In the genomic region with DNA sequence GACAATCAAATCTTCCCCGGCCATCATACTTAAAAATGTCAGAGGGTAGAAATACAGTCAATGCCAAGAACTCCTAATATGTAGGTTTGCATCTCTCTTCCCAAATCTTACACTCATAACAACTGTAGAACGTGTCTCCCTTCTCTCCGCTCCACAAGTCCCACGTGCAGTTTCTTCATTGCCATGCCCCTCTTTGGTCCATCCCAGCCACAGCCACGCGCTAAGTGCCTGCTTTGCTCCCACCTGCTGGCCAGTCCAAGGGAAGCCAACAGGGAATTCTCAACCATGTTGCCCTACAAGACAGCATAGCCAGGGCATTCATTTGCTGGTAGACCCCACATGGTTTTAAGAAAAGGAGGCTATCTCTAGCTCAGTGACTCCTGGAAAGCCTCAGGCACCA, we compare ENCODE assay signal across 14 cellular contexts.
"Had no signal": no experiment of that assay in that cellular context is flagged by ENCODE, and none has a peak within 500 bp of the region (broad histone marks: within the 10 kb centered on the region; RNA-seq: fewer than 3 reads in every experiment).

No MANE protein-coding gene starts in this region.

- H3K36me3 ChIP-seq: colonic mucosa, lower lobe of right lung had no signal

- H3K4me1 ChIP-seq: colonic mucosa, lower lobe of right lung, psoas muscle, testis had no signal

- ATAC-seq: esophagus mucosa; lower lobe of right lung; psoas muscle; sciatic nerve; stimulated activated naive CD8-positive, alpha-beta T cell treated with anti-CD3 and anti-CD28 coated beads, Interleukin-15, amount 100 ng/mL, for 72 hours had no signal

- H3K27me3 Mint-ChIP-seq: activated naive CD8-positive, alpha-beta T cell treated with anti-CD3 and anti-CD28 coated beads for 36 hours; brain; stimulated activated naive CD8-positive, alpha-beta T cell treated with anti-CD3 and anti-CD28 coated beads, Interleukin-15, amount 100 ng/mL, for 72 hours had no signal

- H3K4me1 Mint-ChIP-seq: activated naive CD8-positive, alpha-beta T cell treated with anti-CD3 and anti-CD28 coated beads for 36 hours; brain; stimulated activated naive CD8-positive, alpha-beta T cell treated with anti-CD3 and anti-CD28 coated beads, Interleukin-15, amount 100 ng/mL, for 72 hours had no signal

- H3K36me3 Mint-ChIP-seq: activated naive CD8-positive, alpha-beta T cell treated with anti-CD3 and anti-CD28 coated beads for 36 hours; brain; mesothelial cell of epicardium had no signal

- H3K9me3 ChIP-seq: colonic mucosa, lower lobe of right lung, psoas muscle, testis had no signal

- H3K4me3 Mint-ChIP-seq: activated naive CD8-positive, alpha-beta T cell treated with anti-CD3 and anti-CD28 coated beads for 36 hours; activated T-helper 1 cell treated with anti-CD3 and anti-CD28 coated beads, Interleukin-12 subunit alpha, Interleukin-12 subunit beta, Interleukin-2, Interleukin-4 antibody, amounts not matched to agents 30 ng/mL and 10 ng/mL and 1 ng/mL, durations not matched to agents 14 hours and 24 hours and 36 hours; brain; mesothelial cell of epicardium; stimulated activated naive CD8-positive, alpha-beta T cell treated with anti-CD3 and anti-CD28 coated beads, Interleukin-15, amount 100 ng/mL, for 72 hours had no signal

- H3K4me3 ChIP-seq: colonic mucosa, lower lobe of right lung, psoas muscle, testis had no signal

- H3K27ac Mint-ChIP-seq: activated naive CD8-positive, alpha-beta T cell treated with anti-CD3 and anti-CD28 coated beads for 36 hours; activated T-helper 1 cell treated with anti-CD3 and anti-CD28 coated beads, Interleukin-12 subunit alpha, Interleukin-12 subunit beta, Interleukin-2, Interleukin-4 antibody, amounts not matched to agents 30 ng/mL and 10 ng/mL and 1 ng/mL, durations not matched to agents 14 hours and 24 hours and 36 hours; brain; mesothelial cell of epicardium; stimulated activated naive CD8-positive, alpha-beta T cell treated with anti-CD3 and anti-CD28 coated beads, Interleukin-15, amount 100 ng/mL, for 72 hours had no signal

- H3K9me3 Mint-ChIP-seq: activated naive CD8-positive, alpha-beta T cell treated with anti-CD3 and anti-CD28 coated beads for 36 hours; brain; mesothelial cell of epicardium; stimulated activated naive CD8-positive, alpha-beta T cell treated with anti-CD3 and anti-CD28 coated beads, Interleukin-15, amount 100 ng/mL, for 72 hours had no signal

- H3K27me3 ChIP-seq: colonic mucosa, testis had no signal

- DNase-seq: activated CD4-positive, CD25-positive, alpha-beta regulatory T cell treated with anti-CD3 and anti-CD28 coated beads, Interleukin-2, amount 50 U/mL, for 72 hours; activated naive CD8-positive, alpha-beta T cell treated with anti-CD3 and anti-CD28 coated beads for 36 hours; amygdala; central memory CD4-positive, alpha-beta T cell; colonic mucosa; lower lobe of right lung; psoas muscle; stimulated activated naive CD8-positive, alpha-beta T cell treated with anti-CD3 and anti-CD28 coated beads, Interleukin-15, amount 100 ng/mL, for 72 hours; testis had no signal

- H3K27ac ChIP-seq: colonic mucosa, lower lobe of right lung, psoas muscle, testis had no signal
